1 cellular context compared by ENCODE assay signal in genomic region chr3:71510485-71510884, GRCh38.
TF ChIP-seq lines count a peak whose summit lies in the region.

No MANE protein-coding gene starts in this region.

TF ChIP-seq in GM23338, 12 proteins besides CTCF, POLR2A, EP300 and RAD21 (continued from another document):
- no peak for TF ChIP-seq ZNF462 (CRISPR knock-in tag; IDR thresholded peaks at IDR 0.05)
- TF ChIP-seq JUNB (IDR thresholded peaks at IDR 0.05; ENCODE audit: unreplicated experiment), result no peak
